ENCODE assay signal across 13 cellular contexts in the genomic region with DNA sequence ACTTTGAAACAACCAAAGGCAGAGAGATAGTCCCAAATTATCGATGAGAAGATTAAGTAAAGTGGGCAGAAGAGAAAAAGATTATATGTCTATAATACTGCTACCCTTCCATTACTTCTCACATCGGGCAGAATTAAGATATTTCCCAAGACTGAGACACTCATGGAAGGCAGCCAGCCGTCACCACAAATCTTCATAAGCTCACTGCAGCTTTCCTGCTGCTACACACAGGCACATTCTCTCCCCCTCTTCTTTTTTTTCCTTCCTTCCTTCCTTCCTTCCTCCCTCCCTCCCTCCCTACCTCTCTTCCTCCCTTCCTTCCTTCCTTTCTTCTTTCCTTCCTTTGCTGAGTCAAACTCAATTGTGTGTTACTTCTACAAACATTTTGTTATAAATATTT. TPM values are rescaled to one million over a fixed set of nuclear protein-coding genes. Genes with fewer than 3 reads are reported as not detected.
DNase-seq lines count a peak whose midpoint lies in the region; ATAC-seq and TF ChIP-seq lines count a peak whose summit lies in the region.
"Had no signal": no experiment of that assay in that cellular context is flagged by ENCODE, and none has a peak within 500 bp of the region (broad histone marks: within the 10 kb centered on the region; RNA-seq: fewer than 3 reads in every experiment).

No MANE protein-coding gene starts in this region.

- no peaks in the 10 kb centered on the region for H3K9me3 Mint-ChIP-seq in Caco-2 (ENCODE audit: unreplicated experiment)
- no peaks in the 10 kb centered on the region for H3K9me3 Mint-ChIP-seq in progenitor cell of endocrine pancreas (ENCODE audit: low read depth)
- H3K9me3 Mint-ChIP-seq: activated CD4-positive, alpha-beta T cell treated with anti-CD3 and anti-CD28 coated beads, Interleukin-2, amount 10 ng/mL, durations not matched to agents 7 days and 5 days; natural killer cell treated with Interleukin-12 subunit alpha and Interleukin-12 subunit beta and Interleukin-15 and Interleukin-18, amount 100 ng/mL, for 72 hours had no signal

- peaks cover 31% of the 10 kb centered on the region for H3K4me1 ChIP-seq in Caco-2
- no peaks in the 10 kb centered on the region for H3K4me1 ChIP-seq in fibroblast of lung (ENCODE audit: control insufficient read depth, extremely low read depth, insufficient read depth, low read length)

- no peak overlapping the region for H2AFZ ChIP-seq in fibroblast of lung (ENCODE audit: low read length)

- H3K36me3 Mint-ChIP-seq in Caco-2 (ENCODE audit: insufficient read depth, unreplicated experiment) (no peaks in the 10 kb centered on the region), progenitor cell of endocrine pancreas (ENCODE audit: insufficient read depth) (no peaks in the 10 kb centered on the region)
- H3K36me3 Mint-ChIP-seq: natural killer cell treated with Interleukin-12 subunit alpha and Interleukin-12 subunit beta and Interleukin-15 and Interleukin-18, amount 100 ng/mL, for 72 hours had no signal

- DNase-seq in Caco-2 (no peak), RPMI7951 (ENCODE audit: low read depth) (peak; percentile 67), fibroblast of lung (ENCODE audit: low read depth in 2 of 2) (peak; percentile 74 to 84), progenitor cell of endocrine pancreas (ENCODE audit: low spot score, unreplicated experiment) (no peak), cortex of kidney (lab: John Stamatoyannopoulos, UW) (no peak)
- DNase-seq: activated CD4-positive, alpha-beta T cell treated with anti-CD3 and anti-CD28 coated beads, Interleukin-2, amount 10 ng/mL, durations not matched to agents 7 days and 5 days; SHP77 treated with DMSO at 0.1 percent for 48 hours; stimulated activated naive CD8-positive, alpha-beta T cell treated with anti-CD3 and anti-CD28 coated beads, Interleukin-15, Interleukin-2, amounts not matched to agents 100 U/mL and 50 U/mL, for 24 hours had no signal

- no TSS peak for BruUV-seq in Caco-2 (replicated peaks; lab: Mats Ljungman, UMichigan)

- no peak overlapping the region for H3K9ac ChIP-seq in fibroblast of lung (ENCODE audit: insufficient read depth, low read length)
- H3K9ac ChIP-seq: KMS-11 had no signal

- H4K20me1 ChIP-seq in fibroblast of lung (ENCODE audit: control insufficient read depth, extremely low read depth, insufficient read depth, low read length), result no peaks in the 10 kb centered on the region

- H3K27ac ChIP-seq in fibroblast of lung (ENCODE audit: insufficient read depth, low read length), result no peak overlapping the region
- H3K27ac ChIP-seq: KMS-11 had no signal

- POLR2A ChIA-PET in Caco-2 (lab: Charles Lee), result no interaction called here

- H3K9me3 ChIP-seq in Caco-2 (no peaks in the 10 kb centered on the region), fibroblast of lung (ENCODE audit: control insufficient read depth, insufficient read depth, low read depth, low read length) (no peaks in the 10 kb centered on the region)

- no peak for TF ChIP-seq CTCF in Caco-2 (IDR thresholded peaks at IDR 0.05; ENCODE audit: insufficient read depth in 1 of 2, low read depth in 1 of 2, low read length in 1 of 2, severe bottlenecking in 1 of 2, unreplicated experiment in 1 of 2)
- no peak for TF ChIP-seq CTCF in fibroblast of lung (conservative IDR thresholded peaks at IDR 0.05 in 1 of 2, IDR thresholded peaks at IDR 0.05 in 1 of 2; ENCODE audit: low read depth in 1 of 2, low read length in 2 of 2)
- TF ChIP-seq CTCF in progenitor cell of endocrine pancreas (IDR thresholded peaks at IDR 0.05; ENCODE audit: unreplicated experiment), result no peak

- H3K27me3 ChIP-seq in Caco-2 (replicated peaks; ENCODE audit: control insufficient read depth, insufficient read depth, low read length), result no peaks in the 10 kb centered on the region
- H3K27me3 ChIP-seq in fibroblast of lung (ENCODE audit: control insufficient read depth, insufficient read depth, low read length), result no peaks in the 10 kb centered on the region

- CTCF ChIA-PET in Caco-2 (lab: Charles Lee), result no interaction called here

- no peaks in the 10 kb centered on the region for H3K79me2 ChIP-seq in fibroblast of lung (ENCODE audit: control insufficient read depth, insufficient read depth, low read length)

- intact Hi-C loops in Caco-2 (cut with micrococcal nuclease; ENCODE audit: unreplicated experiment), result no loop called here

- H3K36me3 ChIP-seq in Caco-2 (ENCODE audit: control insufficient read depth, insufficient read depth, low read length), result no peaks in the 10 kb centered on the region
- no peaks in the 10 kb centered on the region for H3K36me3 ChIP-seq in fibroblast of lung (ENCODE audit: control insufficient read depth, insufficient read depth, low read length)

- no peaks in the 10 kb centered on the region for H3K27me3 Mint-ChIP-seq in Caco-2 (ENCODE audit: insufficient read depth, unreplicated experiment)
- no peaks in the 10 kb centered on the region for H3K27me3 Mint-ChIP-seq in progenitor cell of endocrine pancreas

- ATAC-seq in GM21381 (IDR thresholded peaks at IDR 0.05; ENCODE audit: unreplicated experiment) (no peak), HG02981 (IDR thresholded peaks at IDR 0.05; ENCODE audit: unreplicated experiment) (no peak), HG02610 (IDR thresholded peaks at IDR 0.05; ENCODE audit: unreplicated experiment) (no peak)
- ATAC-seq: natural killer cell treated with Interleukin-12 subunit alpha and Interleukin-12 subunit beta and Interleukin-15 and Interleukin-18, amount 100 ng/mL, for 72 hours; stimulated activated naive CD8-positive, alpha-beta T cell treated with anti-CD3 and anti-CD28 coated beads, Interleukin-15, Interleukin-2, amounts not matched to agents 100 U/mL and 50 U/mL, for 24 hours had no signal

- H3K27ac Mint-ChIP-seq in Caco-2 (ENCODE audit: unreplicated experiment) (peak overlapping the region; percentile 84), progenitor cell of endocrine pancreas (peak overlapping the region; percentile 82)
- H3K27ac Mint-ChIP-seq: activated CD4-positive, alpha-beta T cell treated with anti-CD3 and anti-CD28 coated beads, Interleukin-2, amount 10 ng/mL, durations not matched to agents 7 days and 5 days; natural killer cell treated with Interleukin-12 subunit alpha and Interleukin-12 subunit beta and Interleukin-15 and Interleukin-18, amount 100 ng/mL, for 72 hours had no signal

- peak overlapping the region; percentile 45 for H3K4me3 Mint-ChIP-seq in Caco-2 (ENCODE audit: unreplicated experiment)
- no peak overlapping the region for H3K4me3 Mint-ChIP-seq in progenitor cell of endocrine pancreas (ENCODE audit: low read depth)
- H3K4me3 Mint-ChIP-seq: activated CD4-positive, alpha-beta T cell treated with anti-CD3 and anti-CD28 coated beads, Interleukin-2, amount 10 ng/mL, durations not matched to agents 7 days and 5 days; natural killer cell treated with Interleukin-12 subunit alpha and Interleukin-12 subunit beta and Interleukin-15 and Interleukin-18, amount 100 ng/mL, for 72 hours had no signal

- peak overlapping the region; percentile 49 for H3K4me2 ChIP-seq in fibroblast of lung (ENCODE audit: extremely low read depth, insufficient read depth, low read length)
- H3K4me2 ChIP-seq: KMS-11 had no signal

- H3K4me1 Mint-ChIP-seq in Caco-2 (ENCODE audit: low read depth, unreplicated experiment) (peaks cover 19% of the 10 kb centered on the region), progenitor cell of endocrine pancreas (ENCODE audit: low read depth) (peaks cover 39% of the 10 kb centered on the region)
- H3K4me1 Mint-ChIP-seq: activated CD4-positive, alpha-beta T cell treated with anti-CD3 and anti-CD28 coated beads, Interleukin-2, amount 10 ng/mL, durations not matched to agents 7 days and 5 days had no signal

- H3K4me3 ChIP-seq in Caco-2 (ENCODE audit: low read depth, low read length), result no peak overlapping the region
- H3K4me3 ChIP-seq in fibroblast of lung (replicated peaks in 1 of 4; ENCODE audit: control extremely low read depth in 1 of 4, insufficient read depth in 1 of 4, low read depth in 3 of 4, low read length in 4 of 4), result no peak overlapping the region

RNA-seq across cellular contexts. Expression of a gene that starts 58.7 kb away (rescaled TPM):
- total RNA-seq in Caco-2 (2022) (not detected in 2 replicates), fibroblast of lung (not detected in 2 replicates), progenitor cell of endocrine pancreas (not detected in 2 replicates)
- total RNA-seq in RPMI7951 (2014; rRNA removed; shearing (Covaris generic)), result not detected in 2 replicates
- not detected in 2 replicates for polyA plus RNA-seq in fibroblast of lung
- not detected in 2 replicates for polyA plus RNA-seq in fibroblast of lung (2012)
- polyA minus RNA-seq in fibroblast of lung (ENCODE audit: low replicate concordance), result not detected in 2 replicates
- total RNA-seq: natural killer cell treated with Interleukin-12 subunit alpha and Interleukin-12 subunit beta and Interleukin-15 and Interleukin-18, amount 100 ng/mL, for 72 hours had no signal

Comparison
In these comparisons a context has a peak if more than half of its experiments do, and no peak if none do; other contexts are left out.
1. DNase-seq: peak in RPMI7951 (single experiment) and fibroblast of lung (2 of 2); none in Caco-2 (0 of 2), progenitor cell of endocrine pancreas (single experiment) and cortex of kidney (single experiment).